Comparison of ENCODE assay signal across 8 cellular contexts in the genomic region with DNA sequence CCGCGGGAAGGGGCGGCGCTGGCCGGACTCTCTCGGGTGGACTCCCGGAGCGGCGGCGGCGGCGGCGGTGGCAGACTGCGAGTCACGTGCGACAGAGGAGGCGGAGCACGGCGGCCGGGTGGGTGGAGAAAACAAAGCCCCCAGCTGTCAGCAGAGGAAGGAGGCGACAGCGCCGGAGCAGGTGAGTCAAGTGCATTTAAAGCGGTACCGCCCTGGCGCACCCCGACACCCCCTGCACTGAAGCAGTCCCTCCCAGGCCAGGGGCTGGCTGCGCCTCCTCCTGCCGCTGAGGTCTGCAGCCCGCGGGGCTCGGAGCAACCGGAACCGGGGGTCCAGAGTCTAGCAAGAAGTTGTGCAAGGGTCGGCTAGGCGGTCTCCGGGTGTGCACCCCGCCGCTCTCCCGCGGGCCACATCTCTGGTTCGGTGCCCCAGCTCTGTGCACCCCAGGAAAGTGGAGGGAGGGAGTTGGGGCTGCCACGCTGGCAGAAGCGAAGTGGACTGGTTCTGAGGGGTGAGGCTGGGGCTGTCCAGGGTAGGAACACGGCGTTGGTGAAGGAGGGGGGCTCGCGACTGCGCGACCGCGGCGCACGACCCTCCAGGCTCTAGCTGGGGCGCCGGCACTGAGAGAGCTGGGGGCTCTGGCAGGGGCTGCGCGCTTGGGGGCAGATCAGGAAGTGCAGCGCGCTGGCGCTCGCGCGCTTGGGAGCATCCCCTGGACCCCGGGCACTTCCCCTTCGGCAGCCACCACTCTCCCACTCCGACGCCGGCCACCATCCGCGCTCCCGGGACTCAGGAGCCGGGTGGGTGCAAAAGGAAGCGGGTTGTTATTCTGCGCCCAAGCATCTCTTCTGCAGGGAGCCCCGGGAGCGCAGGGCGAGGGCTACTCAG.
A peak's percentile ranks its signal among the peaks of the same experiment; 100 is the strongest.
DNase-seq lines count a peak whose midpoint lies in the region; ATAC-seq, FAIRE-seq and TF ChIP-seq lines count a peak whose summit lies in the region.

No MANE protein-coding gene starts in this region.

- no peak overlapping the region for H2BK20ac ChIP-seq in H1 (ENCODE audit: low read length)

- no peak overlapping the region for H2BK120ac ChIP-seq in H1 (replicated peaks; ENCODE audit: low read depth, low read length)

- H3K9me3 ChIP-seq in H1 (ENCODE audit: insufficient read depth in 2 of 2, low read depth in 1 of 2, low read length in 1 of 2), result no peaks in the 10 kb centered on the region

- peak; percentile 71 for ATAC-seq in HG03432 (IDR thresholded peaks at IDR 0.05; ENCODE audit: unreplicated experiment)

- no peak overlapping the region for H3K27ac ChIP-seq in H1 (ENCODE audit: low read depth, low read length)

- no peaks in the 10 kb centered on the region for H3K36me3 ChIP-seq in H1 (ENCODE audit: control insufficient read depth in 2 of 4, insufficient read depth in 4 of 4, low read length in 3 of 4)

- no peak overlapping the region; the same call in 1 of the 2 replicates for H4K8ac ChIP-seq in H1 (ENCODE audit: extremely low read depth, insufficient read depth, low read length)

- H4K20me1 ChIP-seq in H1 (replicated peaks in 1 of 2; ENCODE audit: control insufficient read depth in 1 of 2, insufficient read depth in 2 of 2, low read length in 2 of 2), result no peaks in the 10 kb centered on the region

- H3K4me2 ChIP-seq in H1 (ENCODE audit: insufficient read depth in 1 of 2, low read depth in 2 of 2, low read length in 2 of 2), result peak overlapping the region; percentile 86 to 93

- H4K91ac ChIP-seq in H1 (replicated peaks; ENCODE audit: insufficient read length, low read length), result no peak overlapping the region

- peaks cover 13 to 53% (median 42%) of the 10 kb centered on the region in 4 experiments for H3K27me3 ChIP-seq in H1 (replicated peaks in 1 of 4; ENCODE audit: control insufficient read depth in 3 of 4, extremely low read depth in 1 of 4, insufficient read depth in 3 of 4, low read length in 3 of 4)

- TF ChIP-seq CTCF in H1 (IDR thresholded peaks at IDR 0.05; ENCODE audit: control extremely low read depth in 1 of 3, insufficient read depth in 1 of 3, low read depth in 1 of 3, low read length in 3 of 3), result no peak

- no peak overlapping the region for H3K9ac ChIP-seq in H1 (replicated peaks in 1 of 4; ENCODE audit: extremely low read depth in 1 of 4, low read depth in 3 of 4, low read length in 3 of 4)

- TF ChIP-seq POLR2A in H1 (IDR thresholded peaks at IDR 0.05; ENCODE audit: control extremely low read depth in 1 of 2, low read depth in 2 of 2, low read length in 2 of 2), result no peak

- no peaks in the 10 kb centered on the region for H3K79me2 ChIP-seq in H1 (ENCODE audit: control insufficient read depth in 1 of 2, insufficient read depth in 2 of 2, low read length in 2 of 2)

- CTCF ChIA-PET in H1 (lab: Charles Lee; ENCODE audit: partially characterized antibody), result interaction anchor here (1.0 kb wide), 1 partner anchor 9 kb away, joined by 3 read pairs; no protein-coding TSS in a partner anchor

- POLR2A ChIA-PET in H1 (lab: Charles Lee; ENCODE audit: partially characterized antibody), result no interaction called here

- H3K23ac ChIP-seq in H1 (ENCODE audit: insufficient read length), result no peak overlapping the region

- H2AFZ ChIP-seq in H1 (ENCODE audit: low read length), result peak overlapping the region; percentile 54; the same call in 1 of the 2 replicates

- H3K56ac ChIP-seq in H1 (replicated peaks; ENCODE audit: insufficient read length, low read depth, low read length), result no peak overlapping the region

- no peak overlapping the region for H2BK12ac ChIP-seq in H1 (ENCODE audit: low read depth, low read length)

- H3K4me3 ChIP-seq in H1 (ENCODE audit: extremely low read depth in 1 of 4, insufficient read depth in 2 of 4, low read depth in 3 of 4, low read length in 4 of 4), result peak overlapping the region; percentile 67 to 85 (median 77)

- H3K18ac ChIP-seq in H1 (ENCODE audit: extremely low read depth, low read length), result no peak overlapping the region

- DNase-seq in AG08395 (ENCODE audit: low spot score) (peak; percentile 22), GM19239 (ENCODE audit: insufficient read length, low spot score) (peak; percentile 35), NCI-H748 treated with DMSO at 0.1 percent for 48 hours (lab: John Stamatoyannopoulos, UW) (peak; percentile 79), H1 (ENCODE audit: low read depth in 1 of 2, low spot score in 2 of 2) (peak in 1 of 2 experiments; percentile 89), midbrain (lab: John Stamatoyannopoulos, UW) (peak; percentile 84)
- peak; percentile 43 to 47 (median 45) for DNase-seq in activated CD8-positive, alpha-beta memory T cell treated with anti-CD3 and anti-CD28 coated beads for 48 hours (ENCODE audit: low read depth in 2 of 3, low spot score in 2 of 3)
- DNase-seq in stimulated activated CD8-positive, alpha-beta memory T cell treated with anti-CD3 and anti-CD28 coated beads, Interleukin-15, amount 100 ng/mL, for 48 hours (ENCODE audit: low read depth in 2 of 2), result peak; percentile 64 to 71

- WGBS in H1 (ENCODE audit: extremely low coverage in 1 of 2, insufficient coverage in 1 of 2, insufficient read length in 1 of 2, insufficient replicate concordance in 2 of 2, low coverage in 1 of 2, low lambda C conversion rate in 2 of 2, missing lambda C conversion rate in 1 of 2), 2 experiments, result 1% methylated on average over 54 of the region's 78 CpGs; no CpG with 5 or more reads in 1 of the 2 experiments

- FAIRE-seq in GM19239 (lab: Jason Lieb, UNC) (no peak), H1 (lab: Jason Lieb, UNC) (no peak)

- H3K14ac ChIP-seq in H1 (ENCODE audit: insufficient read length), result no peak overlapping the region

- TF ChIP-seq RAD21 in H1 (IDR thresholded peaks at IDR 0.05 in 1 of 2, conservative IDR thresholded peaks at IDR 0.05 in 1 of 2; ENCODE audit: low read depth in 2 of 2, low read length in 2 of 2), result no peak

- no peak overlapping the region for H4K5ac ChIP-seq in H1 (ENCODE audit: insufficient read length, low read depth, low read length)

- H3K4ac ChIP-seq in H1 (replicated peaks; ENCODE audit: insufficient read length, low read depth, low read length), result no peak overlapping the region

- H2BK5ac ChIP-seq in H1 (ENCODE audit: low read depth, low read length), result no peak overlapping the region

- H2AK5ac ChIP-seq in H1 (ENCODE audit: low read depth, low read length), result no peak overlapping the region

- peaks cover 8 to 11% (median 9%) of the 10 kb centered on the region in 4 experiments; a peak in 6 of 7 replicates for H3K4me1 ChIP-seq in H1 (replicated peaks in 1 of 4; ENCODE audit: control insufficient read depth in 3 of 4, insufficient read depth in 4 of 4, low read length in 3 of 4)

- peaks cover 17% of the 10 kb centered on the region for H3K23me2 ChIP-seq in H1 (ENCODE audit: low read depth, low read length)

- H2BK15ac ChIP-seq in H1 (ENCODE audit: low read length), result no peak overlapping the region

- TF ChIP-seq EP300 in H1 (IDR thresholded peaks at IDR 0.05; ENCODE audit: borderline replicate concordance in 1 of 2, low read depth in 2 of 2, low read length in 2 of 2), result no peak

- H3K79me1 ChIP-seq in H1 (ENCODE audit: low read depth, low read length), result no peaks in the 10 kb centered on the region

TF ChIP-seq in H1, 55 proteins besides CTCF, POLR2A, EP300 and RAD21 (continues in another document):
- TF ChIP-seq RBBP5 (IDR thresholded peaks at IDR 0.05; ENCODE audit: borderline replicate concordance, low read depth, low read length) (no peak), TAF1 (IDR thresholded peaks at IDR 0.05; ENCODE audit: low read depth, low read length) (no peak), KDM1A (IDR thresholded peaks at IDR 0.05; ENCODE audit: borderline replicate concordance, low read length) (no peak), PHF8 (conservative IDR thresholded peaks at IDR 0.05; ENCODE audit: low read depth, low read length) (no peak; the same call in 1 of the 2 replicates), HDAC6 (IDR thresholded peaks at IDR 0.05; ENCODE audit: low read depth, low read length) (no peak), SUZ12 (IDR thresholded peaks at IDR 0.05; ENCODE audit: low read length) (no peak; the same call in 1 of the 2 replicates), MAFK (IDR thresholded peaks at IDR 0.05; ENCODE audit: low read depth, low read length) (no peak), ZNF274 (IDR thresholded peaks at IDR 0.05; ENCODE audit: borderline replicate concordance, extremely low read depth, low read length) (no peak), EZH2 (IDR thresholded peaks at IDR 0.05; ENCODE audit: low read depth, low read length, severe bottlenecking) (peak; percentile 66), SIRT6 (IDR thresholded peaks at IDR 0.05; ENCODE audit: low read length) (no peak), CHD2 (IDR thresholded peaks at IDR 0.05; ENCODE audit: low read length) (no peak)
- TF ChIP-seq, protein P1, sequence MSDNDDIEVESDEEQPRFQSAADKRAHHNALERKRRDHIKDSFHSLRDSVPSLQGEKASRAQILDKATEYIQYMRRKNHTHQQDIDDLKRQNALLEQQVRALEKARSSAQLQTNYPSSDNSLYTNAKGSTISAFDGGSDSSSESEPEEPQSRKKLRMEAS (IDR thresholded peaks at IDR 0.05), result peak; percentile 64
